ENCODE assay signal across 1 cellular context in genomic region chr7:66591801-66592596, GRCh38.
TF ChIP-seq lines count a peak whose summit lies in the region.

No MANE protein-coding gene starts in this region.

TF ChIP-seq in HepG2, 621 proteins besides CTCF, POLR2A, EP300 and RAD21 (continued from another document and continues in another):
- peak; percentile 84; the same call in 1 of the 2 replicates for TF ChIP-seq THAP9 (CRISPR knock-in tag; IDR thresholded peaks at IDR 0.05; ENCODE audit: borderline replicate concordance)
- peak; percentile 74; the same call in 1 of the 2 replicates for TF ChIP-seq ESRRA (CRISPR knock-in tag; IDR thresholded peaks at IDR 0.05; ENCODE audit: low read depth)
- no peak for TF ChIP-seq XBP1 (CRISPR knock-in tag; IDR thresholded peaks at IDR 0.05)
- peak; percentile 25; the same call in 1 of the 2 replicates for TF ChIP-seq FOXK1 (CRISPR knock-in tag; IDR thresholded peaks at IDR 0.05; ENCODE audit: borderline replicate concordance, low read depth)
- no peak for TF ChIP-seq TBP (CRISPR knock-in tag; IDR thresholded peaks at IDR 0.05)
- 0 out of 2 replicates have a peak, but pooled peaks have one; percentile 30 for TF ChIP-seq ZMYM2 (CRISPR knock-in tag; IDR thresholded peaks at IDR 0.05)
- TF ChIP-seq POGZ (CRISPR knock-in tag; IDR thresholded peaks at IDR 0.05), result peak; percentile 85
- no peak for TF ChIP-seq FIP1L1 (IDR thresholded peaks at IDR 0.05; ENCODE audit: borderline replicate concordance, insufficient read depth, low read depth, low read length)
- no peak for TF ChIP-seq ZBTB44 (CRISPR knock-in tag; IDR thresholded peaks at IDR 0.05)
- TF ChIP-seq TERF1 (CRISPR knock-in tag; IDR thresholded peaks at IDR 0.05), result no peak
- TF ChIP-seq ZNF570 (CRISPR knock-in tag; IDR thresholded peaks at IDR 0.05; ENCODE audit: borderline replicate concordance), result no peak
- no peak for TF ChIP-seq XRCC5 (optimal IDR thresholded peaks at IDR 0.05; ENCODE audit: low read length)
- peak; percentile 63 for TF ChIP-seq PITX1 (CRISPR knock-in tag; IDR thresholded peaks at IDR 0.05)
- 0 out of 2 replicates have a peak, but pooled peaks have one; percentile 31 for TF ChIP-seq FLYWCH1 (CRISPR knock-in tag; IDR thresholded peaks at IDR 0.05)
- no peak for TF ChIP-seq CENPX (CRISPR knock-in tag; IDR thresholded peaks at IDR 0.05)
- peak; percentile 79; the same call in 1 of the 2 replicates for TF ChIP-seq MYC (CRISPR knock-in tag; IDR thresholded peaks at IDR 0.05; ENCODE audit: borderline replicate concordance)
- TF ChIP-seq POGK (CRISPR knock-in tag; conservative IDR thresholded peaks at IDR 0.05), result peak; percentile 81; the same call in 1 of the 2 replicates
- no peak for TF ChIP-seq FOXP1 (IDR thresholded peaks at IDR 0.05)
- no peak for TF ChIP-seq FOXP1 (CRISPR knock-in tag; IDR thresholded peaks at IDR 0.05)
- TF ChIP-seq ZNF660 (CRISPR knock-in tag; IDR thresholded peaks at IDR 0.05; ENCODE audit: borderline replicate concordance, low read depth), result no peak
- no peak; the same call in 1 of the 2 replicates for TF ChIP-seq IRX3 (CRISPR knock-in tag; IDR thresholded peaks at IDR 0.05; ENCODE audit: borderline replicate concordance, low read depth)
- TF ChIP-seq NR2F1 (CRISPR knock-in tag; IDR thresholded peaks at IDR 0.05), result no peak
- TF ChIP-seq MBNL3 (CRISPR knock-in tag; conservative IDR thresholded peaks at IDR 0.05), result no peak
- no peak for TF ChIP-seq PHB2 (IDR thresholded peaks at IDR 0.05; ENCODE audit: partially characterized antibody)
- 0 out of 2 replicates have a peak, but pooled peaks have one; percentile 43 for TF ChIP-seq GZF1 (CRISPR knock-in tag; IDR thresholded peaks at IDR 0.05)
- no peak for TF ChIP-seq LBX2 (CRISPR knock-in tag; IDR thresholded peaks at IDR 0.05; ENCODE audit: borderline replicate concordance)
- no peak for TF ChIP-seq ZNF296 (CRISPR knock-in tag; conservative IDR thresholded peaks at IDR 0.05)
- TF ChIP-seq ZNF232 (CRISPR knock-in tag; IDR thresholded peaks at IDR 0.05; ENCODE audit: borderline replicate concordance), result 0 out of 2 replicates have a peak, but pooled peaks have one; percentile 9
- 0 out of 2 replicates have a peak, but pooled peaks have one; percentile 32 for TF ChIP-seq PHF21A (CRISPR knock-in tag; IDR thresholded peaks at IDR 0.05)
- TF ChIP-seq SMC3 (IDR thresholded peaks at IDR 0.05; ENCODE audit: low read length), result no peak
- TF ChIP-seq ZNF784 (CRISPR knock-in tag; IDR thresholded peaks at IDR 0.05; ENCODE audit: borderline replicate concordance), result no peak
- TF ChIP-seq ZNF615 (CRISPR knock-in tag; IDR thresholded peaks at IDR 0.05; ENCODE audit: borderline replicate concordance), result no peak
- TF ChIP-seq EZH2 (conservative IDR thresholded peaks at IDR 0.05; ENCODE audit: low read depth, low read length), result no peak
- TF ChIP-seq ZNF317 (CRISPR knock-in tag; IDR thresholded peaks at IDR 0.05), result peak; percentile 58; the same call in 1 of the 2 replicates
- no peak for TF ChIP-seq RELA (CRISPR knock-in tag; IDR thresholded peaks at IDR 0.05)
- peak; percentile 82; the same call in 1 of the 2 replicates for TF ChIP-seq ZBTB20 (CRISPR knock-in tag; IDR thresholded peaks at IDR 0.05; ENCODE audit: borderline replicate concordance, low read depth)
- TF ChIP-seq ZNF281 (CRISPR knock-in tag; IDR thresholded peaks at IDR 0.05; ENCODE audit: borderline replicate concordance), result peak; percentile 77
- no peak for TF ChIP-seq FOXJ3 (CRISPR knock-in tag; IDR thresholded peaks at IDR 0.05; ENCODE audit: borderline replicate concordance)
- no peak for TF ChIP-seq ZBTB46 (CRISPR knock-in tag; IDR thresholded peaks at IDR 0.05; ENCODE audit: borderline replicate concordance)
- TF ChIP-seq ZNF761 (CRISPR knock-in tag; conservative IDR thresholded peaks at IDR 0.05), result no peak; the same call in 1 of the 2 replicates
- peak; percentile 18; the same call in 1 of the 2 replicates for TF ChIP-seq KDM3A (CRISPR knock-in tag; IDR thresholded peaks at IDR 0.05; ENCODE audit: low read depth)
- TF ChIP-seq ADNP (CRISPR knock-in tag; IDR thresholded peaks at IDR 0.05), result no peak
- TF ChIP-seq ZNF772 (CRISPR knock-in tag; IDR thresholded peaks at IDR 0.05), result peak; percentile 51; the same call in 1 of the 2 replicates
- peak; percentile 93 for TF ChIP-seq KMT2B (CRISPR knock-in tag; IDR thresholded peaks at IDR 0.05)
- TF ChIP-seq ZNF552 (CRISPR knock-in tag; IDR thresholded peaks at IDR 0.05; ENCODE audit: borderline replicate concordance), result 0 out of 2 replicates have a peak, but pooled peaks have one; percentile 36
- TF ChIP-seq ZHX1 (CRISPR knock-in tag; IDR thresholded peaks at IDR 0.05; ENCODE audit: low read depth), result no peak
- peak; percentile 91 for TF ChIP-seq ZFX (CRISPR knock-in tag; IDR thresholded peaks at IDR 0.05; ENCODE audit: low read depth)
- TF ChIP-seq ZBTB14 (CRISPR knock-in tag; IDR thresholded peaks at IDR 0.05), result no peak
- no peak; the same call in 1 of the 2 replicates for TF ChIP-seq RXRA (CRISPR knock-in tag; IDR thresholded peaks at IDR 0.05)
- TF ChIP-seq FOXO1 (CRISPR knock-in tag; IDR thresholded peaks at IDR 0.05), result peak; percentile 33; the same call in 1 of the 2 replicates
